Comparison of ENCODE assay signal across 8 cellular contexts in the genomic region with DNA sequence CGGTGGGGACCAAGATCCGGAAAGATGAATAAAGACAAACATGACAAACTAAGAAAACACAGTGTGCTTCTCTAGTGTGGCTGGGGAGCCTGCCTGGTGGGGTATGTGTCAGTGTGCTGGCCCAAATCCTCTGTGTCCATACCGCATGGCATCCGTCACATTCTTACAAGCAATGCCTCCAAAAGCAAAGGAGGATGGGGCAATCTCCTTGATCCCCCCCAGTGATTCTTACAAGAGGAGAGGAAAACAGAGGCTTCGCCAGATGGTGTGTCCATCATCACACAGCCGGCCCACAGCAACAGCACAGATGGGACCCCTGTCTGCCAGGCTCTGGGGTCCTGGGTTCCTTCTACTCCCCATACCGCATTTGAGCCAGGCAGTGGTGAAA. TPM values are rescaled to one million over a fixed set of nuclear protein-coding genes. Genes with fewer than 3 reads are reported as not detected.
A peak's percentile ranks its signal among the peaks of the same experiment; 100 is the strongest.
DNase-seq lines count a peak whose midpoint lies in the region; ATAC-seq, FAIRE-seq and TF ChIP-seq lines count a peak whose summit lies in the region.

No MANE protein-coding gene starts in this region.

- peaks cover 6% of the 10 kb centered on the region for H3K27me3 Mint-ChIP-seq in T-helper 2 cell treated with Interferon-gamma antibody and Interleukin-4, amounts not matched to agents 5 μg/mL and 100 μg/mL, for 36 hours (ENCODE audit: low read depth)

- H2AFZ ChIP-seq in keratinocyte (ENCODE audit: control insufficient read depth, low read length): no peak overlapping the region

- peaks cover 31 to 62% of the 10 kb centered on the region in 2 donors for H3K4me1 ChIP-seq in adrenal gland (replicated peaks in 1 of 2)
- peaks cover 43% of the 10 kb centered on the region for H3K4me1 ChIP-seq in keratinocyte (ENCODE audit: control insufficient read depth, extremely low read depth, insufficient read depth, low read length)
- peaks cover 24% of the 10 kb centered on the region for H3K4me1 ChIP-seq in testis

- H3K79me2 ChIP-seq in keratinocyte (ENCODE audit: control insufficient read depth, insufficient read depth, low read length): no peaks in the 10 kb centered on the region

- H3K27me3 ChIP-seq in adrenal gland (no peaks in the 10 kb centered on the region), keratinocyte (ENCODE audit: control insufficient read depth, extremely low read depth, insufficient read depth, low read length) (no peaks in the 10 kb centered on the region), testis (no peaks in the 10 kb centered on the region)

- H3K4me1 Mint-ChIP-seq in T-helper 2 cell treated with Interferon-gamma antibody and Interleukin-4, amounts not matched to agents 5 μg/mL and 100 μg/mL, for 36 hours (ENCODE audit: low read depth): peaks cover 12% of the 10 kb centered on the region

- DNase-seq in T-helper 2 cell treated with Interferon-gamma antibody and Interleukin-4, amounts not matched to agents 5 μg/mL and 100 μg/mL, for 36 hours (ENCODE audit: low spot score): no peak
- DNase-seq in T-helper 2 cell (no peak), adrenal gland (peak in 2 of 7 donors; percentile 31 to 38), keratinocyte (ENCODE audit: low read depth, low spot score) (no peak), testis (no peak), NCI-H1436 (lab: John Stamatoyannopoulos, UW) (no peak), GM20000 (ENCODE audit: low spot score) (no peak)

- no peaks in the 10 kb centered on the region for H3K9me3 ChIP-seq in adrenal gland (replicated peaks in 1 of 3)
- H3K9me3 ChIP-seq in keratinocyte (ENCODE audit: control insufficient read depth, low read depth, low read length): no peaks in the 10 kb centered on the region
- no peaks in the 10 kb centered on the region for H3K9me3 ChIP-seq in testis

- TF ChIP-seq POLR2A in adrenal gland (IDR thresholded peaks at IDR 0.05) (no peak), testis (IDR thresholded peaks at IDR 0.05) (no peak)

- H3K4me3 Mint-ChIP-seq in T-helper 2 cell treated with Interferon-gamma antibody and Interleukin-4, amounts not matched to agents 5 μg/mL and 100 μg/mL, for 36 hours: peak overlapping the region; percentile 45

- dilution Hi-C loops in keratinocyte (cut with MboI; ENCODE audit: extremely low pct_ligation_motif_present, low sequenced_read_pairs): no loop called here

- intact Hi-C loops in adrenal gland (cut with DNase I): no loop called here
- intact Hi-C loops in testis (cut with DNase I; ENCODE audit: low total_unique reads): no loop called here

- H3K4me2 ChIP-seq in keratinocyte (ENCODE audit: control insufficient read depth, extremely low read depth, insufficient read depth, low read depth, low read length): peak overlapping the region; percentile 94

- no peaks in the 10 kb centered on the region for H3K9me3 Mint-ChIP-seq in T-helper 2 cell treated with Interferon-gamma antibody and Interleukin-4, amounts not matched to agents 5 μg/mL and 100 μg/mL, for 36 hours

- H3K27ac Mint-ChIP-seq in T-helper 2 cell treated with Interferon-gamma antibody and Interleukin-4, amounts not matched to agents 5 μg/mL and 100 μg/mL, for 36 hours: no peak overlapping the region

- H3K9ac ChIP-seq in keratinocyte (ENCODE audit: control insufficient read depth, extremely low read depth, insufficient read depth, low read length): peak overlapping the region; percentile 65

- WGBS in adrenal gland, 4 donors: 39 to 49% (median 44%) methylated on average over 4 to 7 of the region's 7 CpGs
- WGBS in testis, 2 donors: 35 to 52% methylated on average over 6 to 7 of the region's 7 CpGs

- TF ChIP-seq CTCF in adrenal gland (IDR thresholded peaks at IDR 0.05): no peak
- no peak for TF ChIP-seq CTCF in keratinocyte (optimal IDR thresholded peaks at IDR 0.05 in 1 of 3, IDR thresholded peaks at IDR 0.05 in 1 of 3, conservative IDR thresholded peaks at IDR 0.05 in 1 of 3; ENCODE audit: extremely low read depth in 1 of 3, insufficient read depth in 2 of 3, low read length in 3 of 3)
- TF ChIP-seq CTCF in testis (IDR thresholded peaks at IDR 0.05): no peak
- TF ChIP-seq CTCF in GM20000 (IDR thresholded peaks at IDR 0.05; ENCODE audit: extremely low read depth, missing control alignments): no peak

- FAIRE-seq in keratinocyte (lab: Jason Lieb, UNC): no peak

- no peaks in the 10 kb centered on the region for H3K36me3 ChIP-seq in adrenal gland (replicated peaks in 1 of 2)
- H3K36me3 ChIP-seq in keratinocyte (ENCODE audit: control insufficient read depth in 2 of 2, extremely low read depth in 1 of 2, insufficient read depth in 2 of 2, low read length in 2 of 2): peaks cover 4 to 7% of the 10 kb centered on the region in 2 experiments
- H3K36me3 ChIP-seq in testis (ENCODE audit: low read depth, missing control alignments): no peaks in the 10 kb centered on the region

- H3K27ac ChIP-seq in adrenal gland: peak overlapping the region; percentile 59 to 95 (median 84)
- H3K27ac ChIP-seq in keratinocyte (ENCODE audit: control insufficient read depth, insufficient read depth, low read length): peak overlapping the region; percentile 79
- H3K27ac ChIP-seq in testis: peak overlapping the region; percentile 52 to 81

- no peak for ATAC-seq in HG02973 (IDR thresholded peaks at IDR 0.05; ENCODE audit: unreplicated experiment)

- no peaks in the 10 kb centered on the region for H3K36me3 Mint-ChIP-seq in T-helper 2 cell treated with Interferon-gamma antibody and Interleukin-4, amounts not matched to agents 5 μg/mL and 100 μg/mL, for 36 hours (ENCODE audit: low read depth)

- H4K20me1 ChIP-seq in keratinocyte (ENCODE audit: control insufficient read depth, extremely low read depth, insufficient read depth, low read length): no peaks in the 10 kb centered on the region

- no peaks in the 10 kb centered on the region for H3K9me1 ChIP-seq in keratinocyte (ENCODE audit: control insufficient read depth, extremely low read depth, insufficient read depth, low read length)

- H3K4me3 ChIP-seq in adrenal gland (peak overlapping the region in 1 of 4 donors; percentile 69), keratinocyte (ENCODE audit: control insufficient read depth in 2 of 3, extremely low read depth in 1 of 3, insufficient read depth in 2 of 3, low read depth in 1 of 3, low read length in 3 of 3) (peak overlapping the region in 2 of 3 experiments; percentile 23 to 41), testis (peak overlapping the region in 1 of 2 donors; percentile 61)

RNA-seq across cellular contexts. Expression of a gene that starts 0.6 kb away (rescaled TPM):
- 100 to 1,000 TPM in 2 of 8 donors, 10 to 100 TPM in 6; 39.1 to 141 (median 90.4) TPM for total RNA-seq in adrenal gland
- 100 to 1,000 TPM in 2 of 3 donors, 10 to 100 TPM in 1; 20.5 to 283 (median 208) TPM for polyA plus RNA-seq in adrenal gland
- 6.3 to 12.7 TPM (median 7.4 TPM) in 3 replicates for polyA plus RNA-seq in keratinocyte
- 11.4 TPM for polyA plus RNA-seq in keratinocyte (2011; ENCODE audit: low read depth)
- polyA plus RNA-seq in keratinocyte (2011; cell fraction: cytosol; rRNA removed): 5.2 and 8.5 TPM in 2 replicates
- polyA plus RNA-seq in keratinocyte (2011; cell fraction: nucleus; rRNA removed): 15.8 and 17.6 TPM in 2 replicates
- polyA plus RNA-seq in keratinocyte (2012; ENCODE audit: low replicate concordance): 8.2 and 17.4 TPM in 2 replicates
- 14.8 to 17.4 TPM (median 15.8 TPM) in 3 replicates for polyA minus RNA-seq in keratinocyte
- 18.6 TPM for polyA minus RNA-seq in keratinocyte (2011; cell fraction: cytosol; rRNA and poly(A)+ RNA removed)
- 7.2 and 8.9 TPM in 2 replicates for polyA minus RNA-seq in keratinocyte (2011; cell fraction: nucleus; rRNA and poly(A)+ RNA removed)
- 10 to 100 TPM; 21.0 to 26.1 TPM for total RNA-seq in testis
- 12.0 TPM for polyA plus RNA-seq in testis (ENCODE audit: insufficient read depth, low read depth, low replicate concordance)

RNA-seq across cellular contexts. Expression of a gene that starts 13.7 kb away (rescaled TPM):
- total RNA-seq in adrenal gland (1 to 10 TPM in 6 of 8 donors, under 1 TPM in 2; 0.24 to 3.3 (median 1.5) TPM), testis (under 1 TPM; 0.43 to 0.79 TPM)
- polyA plus RNA-seq in adrenal gland (1 to 10 TPM in 2 of 3 donors, under 1 TPM in 1; 0.51 to 4.3 (median 2.3) TPM), keratinocyte (10.7 to 24.4 TPM (median 16.0 TPM) in 3 replicates), testis (ENCODE audit: insufficient read depth, low read depth, low replicate concordance) (1.8 TPM)
- 3.9 TPM for polyA plus RNA-seq in keratinocyte (2011; ENCODE audit: low read depth)
- 4.9 and 5.0 TPM in 2 replicates for polyA plus RNA-seq in keratinocyte (2011; cell fraction: cytosol; rRNA removed)
- 33.2 and 37.8 TPM in 2 replicates for polyA plus RNA-seq in keratinocyte (2011; cell fraction: nucleus; rRNA removed)
- polyA plus RNA-seq in keratinocyte (2012; ENCODE audit: low replicate concordance): 7.2 and 14.9 TPM in 2 replicates
- 9.0 to 18.6 TPM (median 15.5 TPM) in 3 replicates for polyA minus RNA-seq in keratinocyte
- polyA minus RNA-seq in keratinocyte (2011; cell fraction: cytosol; rRNA and poly(A)+ RNA removed): 5.4 TPM
- 10.0 and 16.3 TPM in 2 replicates for polyA minus RNA-seq in keratinocyte (2011; cell fraction: nucleus; rRNA and poly(A)+ RNA removed)

RNA-seq across cellular contexts. Expression of a gene that starts 17.3 kb away (rescaled TPM):
- total RNA-seq in adrenal gland (10 to 100 TPM; 28.8 to 95.4 (median 44.9) TPM), testis (10 to 100 TPM; 34.9 to 37.1 TPM)
- polyA plus RNA-seq in adrenal gland (100 to 1,000 TPM in 1 of 3 donors, 10 to 100 TPM in 2; 30.2 to 137 (median 66.3) TPM), keratinocyte (11.2 to 19.2 TPM (median 17.1 TPM) in 3 replicates), testis (ENCODE audit: insufficient read depth, low read depth, low replicate concordance) (65.7 TPM)
- polyA plus RNA-seq in keratinocyte (2011; ENCODE audit: low read depth): 19.6 TPM
- 5.9 and 10.4 TPM in 2 replicates for polyA plus RNA-seq in keratinocyte (2011; cell fraction: cytosol; rRNA removed)
- polyA plus RNA-seq in keratinocyte (2011; cell fraction: nucleus; rRNA removed): 38.5 and 42.9 TPM in 2 replicates
- 13.6 and 30.7 TPM in 2 replicates for polyA plus RNA-seq in keratinocyte (2012; ENCODE audit: low replicate concordance)
- 6.8 to 29.0 TPM (median 8.4 TPM) in 3 replicates for polyA minus RNA-seq in keratinocyte
- polyA minus RNA-seq in keratinocyte (2011; cell fraction: cytosol; rRNA and poly(A)+ RNA removed): 11.7 TPM
- 7.0 and 11.8 TPM in 2 replicates for polyA minus RNA-seq in keratinocyte (2011; cell fraction: nucleus; rRNA and poly(A)+ RNA removed)

RNA-seq across cellular contexts. Expression of a gene that starts 25.9 kb away (rescaled TPM):
- total RNA-seq in adrenal gland (100 to 1,000 TPM in 2 of 8 donors, 10 to 100 TPM in 6; 47.2 to 116 (median 63.1) TPM), testis (10 to 100 TPM; 33.3 to 39.8 TPM)
- polyA plus RNA-seq in adrenal gland (10 to 100 TPM; 31.4 to 69.7 (median 58.2) TPM), keratinocyte (45.1 to 61.1 TPM (median 48.0 TPM) in 3 replicates), testis (ENCODE audit: insufficient read depth, low read depth, low replicate concordance) (36.0 TPM)
- polyA plus RNA-seq in keratinocyte (2011; ENCODE audit: low read depth): 3.1 TPM
- 34.2 and 48.7 TPM in 2 replicates for polyA plus RNA-seq in keratinocyte (2011; cell fraction: cytosol; rRNA removed)
- polyA plus RNA-seq in keratinocyte (2011; cell fraction: nucleus; rRNA removed): 28.5 and 29.3 TPM in 2 replicates
- polyA plus RNA-seq in keratinocyte (2012; ENCODE audit: low replicate concordance): 29.2 and 39.8 TPM in 2 replicates
- 40.4 to 53.0 TPM (median 46.5 TPM) in 3 replicates for polyA minus RNA-seq in keratinocyte
- polyA minus RNA-seq in keratinocyte (2011; cell fraction: cytosol; rRNA and poly(A)+ RNA removed): 26.5 TPM
- 8.2 and 16.0 TPM in 2 replicates for polyA minus RNA-seq in keratinocyte (2011; cell fraction: nucleus; rRNA and poly(A)+ RNA removed)

RNA-seq across cellular contexts. Expression of a gene that starts 35.9 kb away (rescaled TPM):
- 1 to 10 TPM in 7 of 8 donors, under 1 TPM in 1; 0.30 to 6.4 (median 3.8) TPM for total RNA-seq in adrenal gland
- 1 to 10 TPM; 2.2 to 2.9 (median 2.5) TPM for polyA plus RNA-seq in adrenal gland
- 0.22 to 0.49 TPM (median 0.41 TPM) in 3 replicates for polyA plus RNA-seq in keratinocyte
- 0.11 TPM for polyA plus RNA-seq in keratinocyte (2011; ENCODE audit: low read depth)
- polyA plus RNA-seq in keratinocyte (2011; cell fraction: cytosol; rRNA removed): 0.12 and 0.21 TPM in 2 replicates
- polyA plus RNA-seq in keratinocyte (2011; cell fraction: nucleus; rRNA removed): 0.75 and 1.2 TPM in 2 replicates
- 0.55 and 0.71 TPM in 2 replicates for polyA plus RNA-seq in keratinocyte (2012; ENCODE audit: low replicate concordance)
- 0.54 to 1.3 TPM (median 1.0 TPM) in 3 replicates for polyA minus RNA-seq in keratinocyte
- polyA minus RNA-seq in keratinocyte (2011; cell fraction: cytosol; rRNA and poly(A)+ RNA removed): 0.58 TPM
- polyA minus RNA-seq in keratinocyte (2011; cell fraction: nucleus; rRNA and poly(A)+ RNA removed): 0.93 and 1.3 TPM in 2 replicates
- total RNA-seq in testis: 1 to 10 TPM; 6.6 to 7.2 TPM
- polyA plus RNA-seq in testis (ENCODE audit: insufficient read depth, low read depth, low replicate concordance): 7.6 TPM
